Comparison of ENCODE assay signal across 8 cellular contexts in the genomic region with DNA sequence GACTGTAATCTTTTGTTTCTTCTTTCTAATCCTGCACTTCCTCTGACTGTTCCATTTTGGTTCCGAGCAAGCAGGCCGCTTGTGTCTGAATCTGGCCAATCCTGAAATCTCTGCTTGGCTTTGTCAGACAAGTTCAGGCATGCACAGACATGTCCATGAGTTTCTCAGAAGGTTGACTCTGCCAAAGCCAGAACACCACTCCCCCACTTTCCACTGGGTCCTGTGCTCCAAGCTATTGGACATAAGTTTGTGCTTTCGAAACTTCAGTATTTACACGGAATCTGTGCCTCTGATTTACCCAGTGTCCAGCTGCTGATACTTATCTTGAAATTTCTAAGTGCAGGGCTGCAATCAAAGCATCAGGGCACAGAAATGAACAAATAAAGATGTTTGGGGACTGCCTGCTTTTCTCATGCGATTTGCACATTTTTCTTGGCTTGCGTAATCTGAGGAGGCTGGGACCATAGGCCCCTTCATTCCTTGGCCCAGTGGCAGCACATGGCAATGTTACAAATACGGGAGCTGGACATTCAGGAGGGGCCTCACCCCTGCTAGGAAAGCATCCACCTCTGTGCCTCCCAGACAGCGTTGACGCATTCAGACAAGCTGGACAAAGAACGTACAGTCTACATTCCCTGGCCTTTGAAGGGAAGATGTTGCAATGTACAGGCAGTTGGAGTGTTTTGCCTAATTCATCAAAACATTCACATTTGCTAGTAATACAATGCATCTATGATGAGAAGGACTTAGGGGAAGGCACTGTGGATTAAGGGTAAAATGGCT.
DNase-seq lines count a peak whose midpoint lies in the region; ATAC-seq and TF ChIP-seq lines count a peak whose summit lies in the region.

No MANE protein-coding gene starts in this region.

- H3K36me3 ChIP-seq in WERI-Rb-1, result no peaks in the 10 kb centered on the region
- H3K36me3 ChIP-seq in sigmoid colon, result no peaks in the 10 kb centered on the region

- H3K27me3 ChIP-seq in WERI-Rb-1 (ENCODE audit: insufficient read depth, low read depth, severe bottlenecking) (no peaks in the 10 kb centered on the region), sigmoid colon (no peaks in the 10 kb centered on the region)

- no peak for TF ChIP-seq POLR2A in sigmoid colon (IDR thresholded peaks at IDR 0.05)

- ATAC-seq in left ventricle myocardium superior, result peak; percentile 95
- ATAC-seq in HG03135 (IDR thresholded peaks at IDR 0.05; ENCODE audit: unreplicated experiment), result no peak
- no peak for ATAC-seq in HG03460 (IDR thresholded peaks at IDR 0.05; ENCODE audit: unreplicated experiment)
- no peak for ATAC-seq in GM19397 (IDR thresholded peaks at IDR 0.05; ENCODE audit: unreplicated experiment)

- peak overlapping the region; percentile 84 for H3K27ac ChIP-seq in WERI-Rb-1
- H3K27ac ChIP-seq in sigmoid colon, result peak overlapping the region; percentile 32 to 74 (median 54)

- 53 to 66% methylated on average over 10 of the region's 10 CpGs for WGBS in sigmoid colon, 2 donors

- TF ChIP-seq CTCF in WERI-Rb-1 (IDR thresholded peaks at IDR 0.05; ENCODE audit: low read depth, low read length), result no peak
- TF ChIP-seq CTCF in sigmoid colon (IDR thresholded peaks at IDR 0.05), result no peak

- no peak overlapping the region for H3K4me3 ChIP-seq in WERI-Rb-1 (ENCODE audit: low read depth, low read length)
- no peak overlapping the region for H3K4me3 ChIP-seq in sigmoid colon

- DNase-seq in GOT3 (lab: John Stamatoyannopoulos, UW) (peak; percentile 23), WERI-Rb-1 (peak; percentile 90), left ventricle myocardium superior (peak; percentile 80), sigmoid colon (peak; percentile 93)
- no peak for DNase-seq in effector CD8-positive, alpha-beta T cell (lab: John Stamatoyannopoulos, UW)

- H3K4me1 ChIP-seq in sigmoid colon, result no peaks in the 10 kb centered on the region

- peaks cover 4% of the 10 kb centered on the region for H3K9me3 ChIP-seq in WERI-Rb-1 (ENCODE audit: severe bottlenecking)
- H3K9me3 ChIP-seq in sigmoid colon, result no peaks in the 10 kb centered on the region

- intact Hi-C loops in left ventricle myocardium superior (cut with micrococcal nuclease), result no loop called here
- intact Hi-C loops in sigmoid colon (cut with DNase I), result loop anchor here (10.0 kb wide), 1 partner anchor 290 kb away; no protein-coding TSS in a partner anchor

- peak in 1 of 4 donors; percentile 56 for TF ChIP-seq EP300 in sigmoid colon (IDR thresholded peaks at IDR 0.05)
